22 cellular contexts compared by ENCODE assay signal in genomic region chr6:164554700-164555479, GRCh38.
DNase-seq lines count a peak whose midpoint lies in the region; ATAC-seq, FAIRE-seq and TF ChIP-seq lines count a peak whose summit lies in the region.
"Had no signal": no experiment of that assay in that cellular context is flagged by ENCODE, and none has a peak within 500 bp of the region (broad histone marks: within the 10 kb centered on the region; RNA-seq: fewer than 3 reads in every experiment).

No MANE protein-coding gene starts in this region.

- H3K9ac ChIP-seq in skeletal muscle tissue (ENCODE audit: low read depth in 1 of 3, low read length in 3 of 3): peak overlapping the region in 2 of 3 donors; percentile 17 to 25

- H3K36me3 ChIP-seq in skeletal muscle tissue (ENCODE audit: control insufficient read depth in 3 of 3, insufficient read depth in 3 of 3, low read length in 3 of 3): no peaks in the 10 kb centered on the region
- H3K36me3 ChIP-seq: cardiac muscle cell, pancreas had no signal

- no peaks in the 10 kb centered on the region for H3K27me3 Mint-ChIP-seq in WTC11 (ENCODE audit: low read depth)
- H3K27me3 Mint-ChIP-seq: activated CD8-positive, alpha-beta memory T cell treated with anti-CD3 and anti-CD28 coated beads, Interleukin-2, amount 10 ng/mL, durations not matched to agents 7 days and 5 days; CD4-positive, alpha-beta T cell; natural killer cell treated with Interleukin-12 subunit alpha and Interleukin-12 subunit beta and Interleukin-15 and Interleukin-18, amount 100 ng/mL, for 72 hours; type B pancreatic cell had no signal

- DNase-seq in WTC11 (ENCODE audit: low spot score): no peak
- DNase-seq in globus pallidus (ENCODE audit: low spot score): peak; percentile 31
- DNase-seq in middle frontal gyrus (ENCODE audit: extremely low spot score, low spot score): peak; percentile 37
- no peak for DNase-seq in UCSD-AML1 (lab: John Stamatoyannopoulos, UW; ENCODE audit: unreplicated experiment)
- DNase-seq in HTR-8/SVneo (ENCODE audit: insufficient read length, low spot score): no peak
- DNase-seq in T-helper 2 cell: no peak
- DNase-seq: activated CD4-positive, alpha-beta T cell treated with anti-CD3 and anti-CD28 coated beads for 48 hours; activated CD8-positive, alpha-beta memory T cell treated with anti-CD3 and anti-CD28 coated beads, Interleukin-2, amount 10 ng/mL, durations not matched to agents 7 days and 5 days; activated naive CD4-positive, alpha-beta T cell treated with Interleukin-2 at 50 U/mL for 16 hours; activated T-cell treated with anti-CD3 and anti-CD28 coated beads, Interleukin-2, amount 50 U/mL, for 72 hours; CD4-positive, alpha-beta T cell; left colon; NCI-H1694; NCI-H2171 treated with DMSO at 0.1 percent for 48 hours; NCI-H524 treated with DMSO at 0.1 percent for 48 hours; pancreas; stimulated activated CD8-positive, alpha-beta memory T cell treated with anti-CD3 and anti-CD28 coated beads, Interleukin-4, amount 100 ng/mL, for 48 hours had no signal

- ATAC-seq in WTC11: peak; percentile 46; the same call in 1 of the 2 replicates
- ATAC-seq: activated CD8-positive, alpha-beta memory T cell treated with anti-CD3 and anti-CD28 coated beads, Interleukin-2, amount 10 ng/mL, durations not matched to agents 7 days and 5 days; activated T-cell treated with anti-CD3 and anti-CD28 coated beads, Interleukin-2, amount 50 U/mL, for 72 hours; K562; left colon; natural killer cell treated with Interleukin-12 subunit alpha and Interleukin-12 subunit beta and Interleukin-15 and Interleukin-18, amount 100 ng/mL, for 72 hours; pancreas had no signal

- CTCF ChIA-PET in WTC11 (lab: Charles Lee): no interaction called here

- peaks cover under 1% of the 10 kb centered on the region; the same call in 1 of the 2 replicates for H3K36me3 Mint-ChIP-seq in WTC11
- H3K36me3 Mint-ChIP-seq: activated CD8-positive, alpha-beta memory T cell treated with anti-CD3 and anti-CD28 coated beads, Interleukin-2, amount 10 ng/mL, durations not matched to agents 7 days and 5 days; type B pancreatic cell had no signal

- no peak for TF ChIP-seq CTCF in WTC11 (IDR thresholded peaks at IDR 0.05)

- POLR2A ChIA-PET in WTC11 (lab: Charles Lee): no interaction called here

- H3K9me3 ChIP-seq in skeletal muscle tissue (ENCODE audit: control insufficient read depth in 3 of 3, low read length in 3 of 3): no peaks in the 10 kb centered on the region
- H3K9me3 ChIP-seq: pancreas had no signal

- H3K4me1 ChIP-seq in skeletal muscle tissue (ENCODE audit: control insufficient read depth in 3 of 3, insufficient read depth in 3 of 3, low read length in 3 of 3): peaks cover 0 to 8% (median 7%) of the 10 kb centered on the region in 3 donors
- H3K4me1 ChIP-seq: pancreas had no signal

- H3K27ac Mint-ChIP-seq in WTC11: no peak overlapping the region
- H3K27ac Mint-ChIP-seq: activated CD8-positive, alpha-beta memory T cell treated with anti-CD3 and anti-CD28 coated beads, Interleukin-2, amount 10 ng/mL, durations not matched to agents 7 days and 5 days; activated T-cell treated with anti-CD3 and anti-CD28 coated beads, Interleukin-2, amount 50 U/mL, for 72 hours; CD4-positive, alpha-beta T cell; natural killer cell treated with Interleukin-12 subunit alpha and Interleukin-12 subunit beta and Interleukin-15 and Interleukin-18, amount 100 ng/mL, for 72 hours; type B pancreatic cell had no signal

- peak overlapping the region; percentile 57 for H3K27ac ChIP-seq in skeletal muscle tissue (ENCODE audit: low read depth, low read length)
- H3K27ac ChIP-seq: cardiac muscle cell, pancreas had no signal

- H3K4me1 Mint-ChIP-seq in WTC11: no peaks in the 10 kb centered on the region
- H3K4me1 Mint-ChIP-seq: activated CD8-positive, alpha-beta memory T cell treated with anti-CD3 and anti-CD28 coated beads, Interleukin-2, amount 10 ng/mL, durations not matched to agents 7 days and 5 days had no signal

- H3K9me3 Mint-ChIP-seq in WTC11: peaks cover 39% of the 10 kb centered on the region
- H3K9me3 Mint-ChIP-seq: type B pancreatic cell had no signal

- H3K4me3 ChIP-seq in skeletal muscle tissue (ENCODE audit: low read length in 3 of 3): peak overlapping the region; percentile 26 to 57 (median 41)
- H3K4me3 ChIP-seq: cardiac muscle cell, K562, pancreas had no signal

- H3K27me3 ChIP-seq in skeletal muscle tissue (ENCODE audit: control insufficient read depth in 3 of 3, insufficient read depth in 3 of 3, low read length in 3 of 3): no peaks in the 10 kb centered on the region
- H3K27me3 ChIP-seq: cardiac muscle cell, pancreas had no signal

- FAIRE-seq in HTR-8/SVneo (lab: Jason Lieb, UNC): no peak
- FAIRE-seq: K562, pancreas had no signal

- H3K4me3 Mint-ChIP-seq in WTC11: no peak overlapping the region
- H3K4me3 Mint-ChIP-seq: activated CD8-positive, alpha-beta memory T cell treated with anti-CD3 and anti-CD28 coated beads, Interleukin-2, amount 10 ng/mL, durations not matched to agents 7 days and 5 days; activated T-cell treated with anti-CD3 and anti-CD28 coated beads, Interleukin-2, amount 50 U/mL, for 72 hours; CD4-positive, alpha-beta T cell; natural killer cell treated with Interleukin-12 subunit alpha and Interleukin-12 subunit beta and Interleukin-15 and Interleukin-18, amount 100 ng/mL, for 72 hours; type B pancreatic cell had no signal

TF ChIP-seq in WTC11, 78 proteins besides CTCF, POLR2A, EP300 and RAD21:
- no peak for TF ChIP-seq ZNF396 (CRISPR knock-in tag; IDR thresholded peaks at IDR 0.05; ENCODE audit: borderline replicate concordance)
- TF ChIP-seq ZNF121 (CRISPR knock-in tag; IDR thresholded peaks at IDR 0.05): no peak
- no peak for TF ChIP-seq SP1 (CRISPR knock-in tag; conservative IDR thresholded peaks at IDR 0.05)
- no peak for TF ChIP-seq CREM (CRISPR knock-in tag; IDR thresholded peaks at IDR 0.05)
- TF ChIP-seq, protein P1, sequence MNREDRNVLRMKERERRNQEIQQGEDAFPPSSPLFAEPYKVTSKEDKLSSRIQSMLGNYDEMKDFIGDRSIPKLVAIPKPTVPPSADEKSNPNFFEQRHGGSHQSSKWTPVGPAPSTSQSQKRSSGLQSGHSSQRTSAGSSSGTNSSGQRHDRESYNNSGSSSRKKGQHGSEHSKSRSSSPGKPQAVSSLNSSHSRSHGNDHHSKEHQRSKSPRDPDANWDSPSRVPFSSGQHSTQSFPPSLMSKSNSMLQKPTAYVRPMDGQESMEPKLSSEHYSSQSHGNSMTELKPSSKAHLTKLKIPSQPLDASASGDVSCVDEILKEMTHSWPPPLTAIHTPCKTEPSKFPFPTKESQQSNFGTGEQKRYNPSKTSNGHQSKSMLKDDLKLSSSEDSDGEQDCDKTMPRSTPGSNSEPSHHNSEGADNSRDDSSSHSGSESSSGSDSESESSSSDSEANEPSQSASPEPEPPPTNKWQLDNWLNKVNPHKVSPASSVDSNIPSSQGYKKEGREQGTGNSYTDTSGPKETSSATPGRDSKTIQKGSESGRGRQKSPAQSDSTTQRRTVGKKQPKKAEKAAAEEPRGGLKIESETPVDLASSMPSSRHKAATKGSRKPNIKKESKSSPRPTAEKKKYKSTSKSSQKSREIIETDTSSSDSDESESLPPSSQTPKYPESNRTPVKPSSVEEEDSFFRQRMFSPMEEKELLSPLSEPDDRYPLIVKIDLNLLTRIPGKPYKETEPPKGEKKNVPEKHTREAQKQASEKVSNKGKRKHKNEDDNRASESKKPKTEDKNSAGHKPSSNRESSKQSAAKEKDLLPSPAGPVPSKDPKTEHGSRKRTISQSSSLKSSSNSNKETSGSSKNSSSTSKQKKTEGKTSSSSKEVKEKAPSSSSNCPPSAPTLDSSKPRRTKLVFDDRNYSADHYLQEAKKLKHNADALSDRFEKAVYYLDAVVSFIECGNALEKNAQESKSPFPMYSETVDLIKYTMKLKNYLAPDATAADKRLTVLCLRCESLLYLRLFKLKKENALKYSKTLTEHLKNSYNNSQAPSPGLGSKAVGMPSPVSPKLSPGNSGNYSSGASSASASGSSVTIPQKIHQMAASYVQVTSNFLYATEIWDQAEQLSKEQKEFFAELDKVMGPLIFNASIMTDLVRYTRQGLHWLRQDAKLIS (CRISPR knock-in tag; IDR thresholded peaks at IDR 0.05; ENCODE audit: borderline replicate concordance): no peak

Comparison
In these comparisons a context has a peak if more than half of its experiments do, and no peak if none do; other contexts are left out.
1. DNase-seq: peak in globus pallidus (single experiment) and middle frontal gyrus (single experiment); none in WTC11 (single experiment), UCSD-AML1 (single experiment), HTR-8/SVneo (single experiment) and T-helper 2 cell (0 of 5).